1 cellular context compared by ENCODE assay signal in the genomic region with DNA sequence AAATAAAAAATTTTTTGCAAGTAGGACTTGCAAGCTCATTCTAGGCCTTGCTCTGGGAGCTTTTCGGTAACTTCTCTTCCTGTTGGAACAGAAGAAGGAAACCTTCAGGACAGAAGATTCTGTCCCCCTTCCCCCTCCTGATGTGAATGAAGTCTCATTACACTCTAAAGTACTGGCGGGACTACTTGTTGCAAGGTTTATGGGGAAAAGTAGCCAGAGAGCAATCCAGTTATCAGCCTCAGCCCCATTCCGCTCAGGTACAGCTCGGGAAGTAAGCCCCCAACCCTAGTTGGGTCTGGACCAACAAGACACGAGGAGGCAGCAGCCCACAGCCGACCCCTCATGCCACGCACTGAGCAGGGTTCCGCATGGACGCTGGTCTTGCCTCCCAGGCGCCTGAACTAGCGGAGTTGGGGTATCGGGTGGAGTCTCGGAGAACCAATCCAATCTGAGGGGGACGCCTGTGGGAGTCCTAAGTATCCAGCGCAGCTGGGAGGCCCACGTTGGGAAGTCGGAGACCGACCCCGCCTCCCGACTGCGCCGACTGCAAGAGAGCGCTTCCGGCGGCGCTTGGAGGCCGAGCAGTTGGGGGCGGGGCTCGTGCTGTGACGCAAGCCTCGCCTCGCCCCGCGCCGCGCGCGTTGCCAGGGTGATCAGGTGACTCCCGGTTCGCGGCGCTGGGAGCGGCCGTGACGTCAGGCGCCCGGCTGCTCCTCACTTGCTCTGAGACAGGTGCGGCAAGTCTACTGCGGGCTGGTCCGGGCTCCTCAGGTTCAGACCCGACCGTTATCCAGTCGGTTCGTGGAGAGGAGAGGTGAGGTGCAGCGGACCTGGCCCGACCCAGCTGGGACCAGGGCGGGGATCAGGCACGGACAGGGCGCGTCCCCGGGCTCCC.
A peak's percentile ranks its signal among the peaks of the same experiment; 100 is the strongest.
TF ChIP-seq lines count a peak whose summit lies in the region.

A gene with protein sequence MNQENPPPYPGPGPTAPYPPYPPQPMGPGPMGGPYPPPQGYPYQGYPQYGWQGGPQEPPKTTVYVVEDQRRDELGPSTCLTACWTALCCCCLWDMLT (plus strand): TSS at position 717 of the 895 bp plus-strand sequence. CDS start 19,278 bp downstream, outside the sequence.

TF ChIP-seq in H1, 55 proteins besides CTCF, POLR2A, EP300 and RAD21:
- TF ChIP-seq CEBPB (IDR thresholded peaks at IDR 0.05; ENCODE audit: low read depth, low read length) (peak; percentile 88), CREB1 (IDR thresholded peaks at IDR 0.05) (peak; percentile 95), NANOG (IDR thresholded peaks at IDR 0.05; ENCODE audit: insufficient read depth, low read depth, low read length, poor library complexity, severe bottlenecking) (peak; percentile 11), POLR2AphosphoS5 (IDR thresholded peaks at IDR 0.05; ENCODE audit: low read depth, low read length) (peak; percentile 88), KDM1A (IDR thresholded peaks at IDR 0.05; ENCODE audit: borderline replicate concordance, low read length) (peak; percentile 62; the same call in 1 of the 2 replicates), KDM4A (IDR thresholded peaks at IDR 0.05; ENCODE audit: low read depth, low read length, severe bottlenecking) (no peak), TAF1 (IDR thresholded peaks at IDR 0.05; ENCODE audit: low read depth, low read length) (peak; percentile 89), NRF1 (IDR thresholded peaks at IDR 0.05; ENCODE audit: low read depth, low read length) (peak; percentile 17; the same call in 1 of the 2 replicates), BCL11A (IDR thresholded peaks at IDR 0.05; ENCODE audit: low read depth in 2 of 2, low read length in 2 of 2) (no peak), RNF2 (IDR thresholded peaks at IDR 0.05; ENCODE audit: borderline replicate concordance, low read depth, low read length, missing control alignments, poor library complexity, severe bottlenecking) (no peak), SP1 (IDR thresholded peaks at IDR 0.05; ENCODE audit: low read depth, low read length) (peak; percentile 16; the same call in 1 of the 2 replicates), SIN3A (conservative IDR thresholded peaks at IDR 0.05 in 1 of 2, IDR thresholded peaks at IDR 0.05 in 1 of 2; ENCODE audit: low read depth in 1 of 2, low read length in 2 of 2) (peak; percentile 28 to 65; a peak in 1 of 4 replicates), GTF2F1 (IDR thresholded peaks at IDR 0.05; ENCODE audit: borderline replicate concordance, low read depth, low read length) (no peak), JUND (IDR thresholded peaks at IDR 0.05; ENCODE audit: low read length) (no peak; the same call in 1 of the 2 replicates), HDAC2 (IDR thresholded peaks at IDR 0.05; ENCODE audit: borderline replicate concordance in 1 of 2, low read depth in 2 of 2, low read length in 2 of 2) (peak in 1 of 2 experiments; percentile 70; a peak in 2 of 4 replicates), ASH2L (IDR thresholded peaks at IDR 0.05; ENCODE audit: low read length) (no peak), BACH1 (IDR thresholded peaks at IDR 0.05; ENCODE audit: low read length) (0 out of 2 replicates have a peak, but pooled peaks have one; percentile 14), TBP (IDR thresholded peaks at IDR 0.05; ENCODE audit: low read depth, low read length) (peak; percentile 73), RBBP5 (IDR thresholded peaks at IDR 0.05; ENCODE audit: borderline replicate concordance, low read depth, low read length) (peak; percentile 25; the same call in 1 of the 2 replicates), TCF12 (IDR thresholded peaks at IDR 0.05; ENCODE audit: low read depth, low read length) (0 out of 2 replicates have a peak, but pooled peaks have one; percentile 38), SUZ12 (IDR thresholded peaks at IDR 0.05; ENCODE audit: low read length) (no peak), EZH2 (IDR thresholded peaks at IDR 0.05; ENCODE audit: low read depth, low read length, severe bottlenecking) (no peak), RFX5 (IDR thresholded peaks at IDR 0.05; ENCODE audit: borderline replicate concordance, low read depth, low read length) (no peak)
- TF ChIP-seq, protein P1, sequence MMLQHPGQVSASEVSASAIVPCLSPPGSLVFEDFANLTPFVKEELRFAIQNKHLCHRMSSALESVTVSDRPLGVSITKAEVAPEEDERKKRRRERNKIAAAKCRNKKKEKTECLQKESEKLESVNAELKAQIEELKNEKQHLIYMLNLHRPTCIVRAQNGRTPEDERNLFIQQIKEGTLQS (IDR thresholded peaks at IDR 0.05; ENCODE audit: insufficient read depth, low read depth, low read length) = peak; percentile 51; the same call in 1 of the 2 replicates
- TF ChIP-seq, protein P2, sequence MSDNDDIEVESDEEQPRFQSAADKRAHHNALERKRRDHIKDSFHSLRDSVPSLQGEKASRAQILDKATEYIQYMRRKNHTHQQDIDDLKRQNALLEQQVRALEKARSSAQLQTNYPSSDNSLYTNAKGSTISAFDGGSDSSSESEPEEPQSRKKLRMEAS (IDR thresholded peaks at IDR 0.05) = peak; percentile 42
- TF ChIP-seq, protein P3, sequence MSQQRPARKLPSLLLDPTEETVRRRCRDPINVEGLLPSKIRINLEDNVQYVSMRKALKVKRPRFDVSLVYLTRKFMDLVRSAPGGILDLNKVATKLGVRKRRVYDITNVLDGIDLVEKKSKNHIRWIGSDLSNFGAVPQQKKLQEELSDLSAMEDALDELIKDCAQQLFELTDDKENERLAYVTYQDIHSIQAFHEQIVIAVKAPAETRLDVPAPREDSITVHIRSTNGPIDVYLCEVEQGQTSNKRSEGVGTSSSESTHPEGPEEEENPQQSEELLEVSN (IDR thresholded peaks at IDR 0.05) = no peak
- TF ChIP-seq, protein P4, sequence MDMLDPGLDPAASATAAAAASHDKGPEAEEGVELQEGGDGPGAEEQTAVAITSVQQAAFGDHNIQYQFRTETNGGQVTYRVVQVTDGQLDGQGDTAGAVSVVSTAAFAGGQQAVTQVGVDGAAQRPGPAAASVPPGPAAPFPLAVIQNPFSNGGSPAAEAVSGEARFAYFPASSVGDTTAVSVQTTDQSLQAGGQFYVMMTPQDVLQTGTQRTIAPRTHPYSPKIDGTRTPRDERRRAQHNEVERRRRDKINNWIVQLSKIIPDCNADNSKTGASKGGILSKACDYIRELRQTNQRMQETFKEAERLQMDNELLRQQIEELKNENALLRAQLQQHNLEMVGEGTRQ (IDR thresholded peaks at IDR 0.05; ENCODE audit: low read length) = peak; percentile 74
